Comparison of ENCODE assay signal across 11 cellular contexts in genomic region chr22:46579751-46580449, GRCh38. TPM values are rescaled to one million over a fixed set of nuclear protein-coding genes. Genes with fewer than 3 reads are reported as not detected.
DNase-seq lines count a peak whose midpoint lies in the region; ATAC-seq and TF ChIP-seq lines count a peak whose summit lies in the region.
"Had no signal": no experiment of that assay in that cellular context is flagged by ENCODE, and none has a peak within 500 bp of the region (broad histone marks: within the 10 kb centered on the region; RNA-seq: fewer than 3 reads in every experiment).

No MANE protein-coding gene starts in this region.

- intact Hi-C loops in CD14-positive monocyte (cut with micrococcal nuclease): loop anchor here (5.0 kb wide), 2 partner anchors 32 to 102 kb away; no protein-coding TSS in a partner anchor
- intact Hi-C loops in testis (cut with DNase I; ENCODE audit: low total_unique reads): no loop called here

- peak; percentile 34 for DNase-seq in CD14-positive monocyte (ENCODE audit: low spot score)
- DNase-seq in hepatocyte (ENCODE audit: low spot score): peak; percentile 8
- no peak for DNase-seq in progenitor cell of endocrine pancreas (ENCODE audit: low spot score, unreplicated experiment)
- no peak for DNase-seq in activated effector memory CD4-positive, alpha-beta T cell treated with Interleukin-2 at 50 U/mL for 16 hours
- DNase-seq in NCI-H1694 treated with DMSO at 0.1 percent for 48 hours (lab: John Stamatoyannopoulos, UW): no peak
- DNase-seq in testis: no peak
- no peak for DNase-seq in NK-92 (lab: John Stamatoyannopoulos, UW; ENCODE audit: unreplicated experiment)
- DNase-seq: activated gamma-delta T cell treated with Interleukin-2 at 50 U/mL for 16 hours, dermis blood vessel endothelial cell, NCI-H2227 treated with DMSO at 0.1 percent for 48 hours had no signal

- no peak for TF ChIP-seq POLR2A in testis (IDR thresholded peaks at IDR 0.05)

- H3K27ac Mint-ChIP-seq in CD14-positive monocyte: peak overlapping the region in 3 of 7 donors; percentile 50 to 79 (median 62)
- no peak overlapping the region for H3K27ac Mint-ChIP-seq in activated T-helper 17 cell treated with anti-CD3 and anti-CD28 coated beads, Interleukin-2, amount 50 U/mL, for 72 hours
- no peak overlapping the region for H3K27ac Mint-ChIP-seq in progenitor cell of endocrine pancreas

- H3K27ac ChIP-seq in hepatocyte (peak overlapping the region; percentile 71), testis (no peak overlapping the region)

- no peaks in the 10 kb centered on the region for H3K9me3 Mint-ChIP-seq in CD14-positive monocyte
- no peaks in the 10 kb centered on the region for H3K9me3 Mint-ChIP-seq in activated T-helper 17 cell treated with anti-CD3 and anti-CD28 coated beads, Interleukin-2, amount 50 U/mL, for 72 hours
- no peaks in the 10 kb centered on the region for H3K9me3 Mint-ChIP-seq in progenitor cell of endocrine pancreas (ENCODE audit: low read depth)

- WGBS in hepatocyte (ENCODE audit: low lambda C conversion rate, missing lambda C conversion rate): 89% methylated on average over 14 of the region's 14 CpGs
- WGBS in testis, 2 donors: 89 to 90% methylated on average over 13 to 14 of the region's 14 CpGs

- H2AFZ ChIP-seq in hepatocyte: no peak overlapping the region

- H3K36me3 Mint-ChIP-seq in CD14-positive monocyte: peaks cover 3 to 10% of the 10 kb centered on the region in 2 donors
- H3K36me3 Mint-ChIP-seq in activated T-helper 17 cell treated with anti-CD3 and anti-CD28 coated beads, Interleukin-2, amount 50 U/mL, for 72 hours (ENCODE audit: low read depth): no peaks in the 10 kb centered on the region
- peaks cover 2% of the 10 kb centered on the region for H3K36me3 Mint-ChIP-seq in progenitor cell of endocrine pancreas (ENCODE audit: insufficient read depth)

- peaks cover 69% of the 10 kb centered on the region for H3K4me1 Mint-ChIP-seq in CD14-positive monocyte
- H3K4me1 Mint-ChIP-seq in activated T-helper 17 cell treated with anti-CD3 and anti-CD28 coated beads, Interleukin-2, amount 50 U/mL, for 72 hours: peaks cover 11% of the 10 kb centered on the region
- H3K4me1 Mint-ChIP-seq in progenitor cell of endocrine pancreas (ENCODE audit: low read depth): peaks cover 53% of the 10 kb centered on the region

- no peaks in the 10 kb centered on the region for H3K9me2 ChIP-seq in hepatocyte (replicated peaks; ENCODE audit: insufficient read depth)

- no peaks in the 10 kb centered on the region for H3K9me3 ChIP-seq in hepatocyte (ENCODE audit: low read depth)
- H3K9me3 ChIP-seq in testis: no peaks in the 10 kb centered on the region

- H3K27me3 Mint-ChIP-seq in CD14-positive monocyte (ENCODE audit: low read depth in 3 of 3) (peaks cover 1 to 5% (median 4%) of the 10 kb centered on the region in 3 donors), progenitor cell of endocrine pancreas (peaks cover 6% of the 10 kb centered on the region)
- H3K27me3 Mint-ChIP-seq in activated T-helper 17 cell treated with anti-CD3 and anti-CD28 coated beads, Interleukin-2, amount 50 U/mL, for 72 hours: no peaks in the 10 kb centered on the region

- peak overlapping the region; percentile 97 for H3K4me2 ChIP-seq in hepatocyte

- H3K4me3 Mint-ChIP-seq in CD14-positive monocyte (no peak overlapping the region), progenitor cell of endocrine pancreas (ENCODE audit: low read depth) (peak overlapping the region; percentile 29)
- H3K4me3 Mint-ChIP-seq in activated T-helper 17 cell treated with anti-CD3 and anti-CD28 coated beads, Interleukin-2, amount 50 U/mL, for 72 hours: peak overlapping the region; percentile 88

- H3K27me3 ChIP-seq in hepatocyte (no peaks in the 10 kb centered on the region), testis (no peaks in the 10 kb centered on the region)

- no peak overlapping the region for H3K4me3 ChIP-seq in hepatocyte
- H3K4me3 ChIP-seq in testis: no peak overlapping the region

- ATAC-seq in activated T-helper 17 cell treated with anti-CD3 and anti-CD28 coated beads, Interleukin-2, amount 50 U/mL, for 72 hours (replicated peaks): no peak

- H3K36me3 ChIP-seq in hepatocyte (replicated peaks; ENCODE audit: insufficient read depth, low read depth) (no peaks in the 10 kb centered on the region), testis (ENCODE audit: low read depth, missing control alignments) (no peaks in the 10 kb centered on the region)

- H3K79me2 ChIP-seq in hepatocyte: peaks cover 69% of the 10 kb centered on the region

- TF ChIP-seq CTCF in CD14-positive monocyte (IDR thresholded peaks at IDR 0.05): no peak
- no peak for TF ChIP-seq CTCF in hepatocyte (IDR thresholded peaks at IDR 0.05; ENCODE audit: poor library complexity)
- TF ChIP-seq CTCF in progenitor cell of endocrine pancreas (IDR thresholded peaks at IDR 0.05; ENCODE audit: unreplicated experiment): no peak
- TF ChIP-seq CTCF in testis (IDR thresholded peaks at IDR 0.05): no peak

- H4K20me1 ChIP-seq in hepatocyte (ENCODE audit: insufficient read depth, poor library complexity, severe bottlenecking): peaks cover 30% of the 10 kb centered on the region

- H3K4me1 ChIP-seq in hepatocyte (ENCODE audit: insufficient read depth): peaks cover 65% of the 10 kb centered on the region
- H3K4me1 ChIP-seq in testis: peaks cover 19% of the 10 kb centered on the region

RNA-seq across cellular contexts. Expression of gene GRAMD4, which starts 40.3 kb away (rescaled TPM):
- polyA plus RNA-seq in CD14-positive monocyte (10 to 100 TPM in 1 of 2 donors, 1 to 10 TPM in 1; 9.5 to 12.6 TPM), hepatocyte (31.0 and 32.6 TPM in 2 replicates), testis (ENCODE audit: insufficient read depth, low read depth, low replicate concordance) (20.8 TPM)
- 10 to 100 TPM; 23.6 to 51.0 TPM for total RNA-seq in activated T-helper 17 cell treated with anti-CD3 and anti-CD28 coated beads, Interleukin-2, amount 50 U/mL, for 72 hours
- total RNA-seq in hepatocyte (21.2 and 21.8 TPM in 2 replicates), progenitor cell of endocrine pancreas (68.8 and 74.5 TPM in 2 replicates), testis (10 to 100 TPM; 61.2 to 81.5 TPM)

RNA-seq across cellular contexts. Expression of gene CELSR1, which starts 42.5 kb away (rescaled TPM):
- polyA plus RNA-seq in CD14-positive monocyte (not detected), hepatocyte (3.0 and 4.9 TPM in 2 replicates), testis (ENCODE audit: insufficient read depth, low read depth, low replicate concordance) (5.6 TPM)
- under 1 TPM; 0.32 to 0.48 TPM for total RNA-seq in activated T-helper 17 cell treated with anti-CD3 and anti-CD28 coated beads, Interleukin-2, amount 50 U/mL, for 72 hours
- total RNA-seq in hepatocyte (5.8 and 8.7 TPM in 2 replicates), progenitor cell of endocrine pancreas (20.9 and 21.0 TPM in 2 replicates), testis (10 to 100 TPM; 13.8 to 21.5 TPM)

Comparison
In these comparisons a context has a peak if more than half of its experiments do, and no peak if none do; other contexts are left out.
1. DNase-seq: peak in CD14-positive monocyte (single experiment) and hepatocyte (single experiment); none in progenitor cell of endocrine pancreas (single experiment), activated effector memory CD4-positive, alpha-beta T cell treated with Interleukin-2 at 50 U/mL for 16 hours (single experiment), NCI-H1694 treated with DMSO at 0.1 percent for 48 hours (single experiment), testis (single experiment) and NK-92 (single experiment).
2. H3K4me3 Mint-ChIP-seq: peak in activated T-helper 17 cell treated with anti-CD3 and anti-CD28 coated beads, Interleukin-2, amount 50 U/mL, for 72 hours (single experiment) and progenitor cell of endocrine pancreas (single experiment); none in CD14-positive monocyte (0 of 2).